8 cellular contexts compared by ENCODE assay signal in the genomic region with DNA sequence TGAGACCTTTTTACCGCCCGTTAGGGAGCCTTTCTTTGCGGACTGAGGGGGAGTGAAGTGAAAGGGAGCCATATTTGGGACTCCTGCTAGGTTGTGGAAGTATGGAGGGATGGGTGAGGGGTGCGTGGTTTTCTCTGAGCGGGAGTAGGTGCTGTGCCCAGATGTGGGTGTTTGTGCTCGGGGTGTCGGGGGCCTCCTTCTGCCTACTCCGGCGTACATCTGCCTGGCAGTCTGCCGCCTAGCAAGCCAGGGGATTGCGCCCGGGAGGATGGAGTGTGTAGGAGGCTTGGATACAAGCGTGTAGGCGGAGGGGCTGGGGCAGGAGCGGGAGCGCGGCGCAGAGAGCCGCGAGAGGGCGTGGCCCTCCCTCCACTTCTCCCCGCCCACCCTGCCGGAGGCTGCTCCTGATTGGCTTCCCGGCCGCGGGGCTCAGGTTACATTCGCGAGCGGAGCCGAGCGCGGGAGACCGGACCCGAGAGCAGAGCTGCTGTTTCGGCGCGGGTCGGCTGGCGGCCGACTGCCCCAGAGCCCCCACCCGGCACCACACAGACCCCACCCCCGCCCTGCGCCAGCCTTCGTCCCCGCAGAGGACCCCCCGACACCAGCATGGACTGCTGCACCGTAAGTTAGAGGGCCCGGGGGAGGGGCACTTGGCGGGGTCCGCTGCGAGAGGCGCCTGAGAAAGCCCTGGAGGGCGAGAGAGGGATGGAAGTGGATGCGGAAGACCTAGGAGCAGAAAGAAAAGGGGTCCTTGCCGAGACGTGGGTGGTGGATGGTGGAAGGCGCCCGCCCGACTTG. TPM values are rescaled to one million over a fixed set of nuclear protein-coding genes. Genes with fewer than 3 reads are reported as not detected.
A peak's percentile ranks its signal among the peaks of the same experiment; 100 is the strongest.
DNase-seq lines count a peak whose midpoint lies in the region; ATAC-seq, FAIRE-seq and TF ChIP-seq lines count a peak whose summit lies in the region.

A gene (plus strand): TSS at position 464 of the 798 bp plus-strand sequence. CDS start 143 bp downstream, at position 607.

- WGBS in prostate gland, result 2% methylated on average over 40 of the region's 59 CpGs

- peak; percentile 98 for FAIRE-seq in GM12891 (lab: Jason Lieb, UNC)

- H3K27ac ChIP-seq in left ventricle myocardium inferior (replicated peaks), result peak within 1 kb of the TSS; percentile 44
- no peak within 1 kb of the TSS for H3K27ac ChIP-seq in prostate gland
- H3K27ac ChIP-seq in upper lobe of right lung, result peak within 1 kb of the TSS; percentile 36

- ATAC-seq in HG02763 (IDR thresholded peaks at IDR 0.05; ENCODE audit: unreplicated experiment), result peak; percentile 98
- peak; percentile 97 for ATAC-seq in upper lobe of right lung

- DNase-seq in GM12891 (ENCODE audit: insufficient read length, low spot score) (peak; percentile 93), NCI-H128 (lab: John Stamatoyannopoulos, UW; ENCODE audit: unreplicated experiment) (peak; percentile 82), T follicular helper cell (ENCODE audit: low read depth) (peak; percentile 79), amniotic epithelial cell (ENCODE audit: low read depth) (peak; percentile 86), left ventricle myocardium inferior (peak; percentile 93), prostate gland (ENCODE audit: low spot score) (peak; percentile 90), upper lobe of right lung (peak; percentile 96)

- intact Hi-C loops in left ventricle myocardium inferior (cut with micrococcal nuclease), result no loop called here
- intact Hi-C loops in prostate gland (cut with DNase I), result no loop called here
- intact Hi-C loops in upper lobe of right lung (cut with DNase I), result no loop called here

- H3K36me3 ChIP-seq in left ventricle myocardium inferior, result no peaks in the 10 kb centered on the region
- no peaks in the 10 kb centered on the region for H3K36me3 ChIP-seq in prostate gland
- no peaks in the 10 kb centered on the region for H3K36me3 ChIP-seq in upper lobe of right lung

- H3K4me1 ChIP-seq in left ventricle myocardium inferior, result peaks cover 22% of the 10 kb centered on the region
- no peaks in the 10 kb centered on the region for H3K4me1 ChIP-seq in prostate gland (replicated peaks)
- H3K4me1 ChIP-seq in upper lobe of right lung, result peaks cover 12% of the 10 kb centered on the region

- peaks cover 73% of the 10 kb centered on the region for H3K27me3 ChIP-seq in left ventricle myocardium inferior (ENCODE audit: low read depth)
- H3K27me3 ChIP-seq in prostate gland (replicated peaks; ENCODE audit: insufficient read depth), result no peaks in the 10 kb centered on the region
- peaks cover 6% of the 10 kb centered on the region for H3K27me3 ChIP-seq in upper lobe of right lung

- no peak for TF ChIP-seq POLR2A in GM12891 (IDR thresholded peaks at IDR 0.05; ENCODE audit: low read depth, low read length)
- no peak for TF ChIP-seq POLR2A in prostate gland (IDR thresholded peaks at IDR 0.05)

- peak within 1 kb of the TSS; percentile 76 for H3K4me3 ChIP-seq in left ventricle myocardium inferior
- H3K4me3 ChIP-seq in prostate gland, result peak within 1 kb of the TSS; percentile 36 to 40
- H3K4me3 ChIP-seq in upper lobe of right lung, result peak within 1 kb of the TSS; percentile 64

- H3K9me3 ChIP-seq in left ventricle myocardium inferior (replicated peaks) (no peaks in the 10 kb centered on the region), prostate gland (no peaks in the 10 kb centered on the region), upper lobe of right lung (no peaks in the 10 kb centered on the region)

- no peak for TF ChIP-seq CTCF in left ventricle myocardium inferior (IDR thresholded peaks at IDR 0.05; ENCODE audit: borderline replicate concordance)
- TF ChIP-seq CTCF in prostate gland (IDR thresholded peaks at IDR 0.05), result peak in 1 of 4 experiments; percentile 7
- TF ChIP-seq CTCF in upper lobe of right lung (IDR thresholded peaks at IDR 0.05), result no peak

TF ChIP-seq in GM12891, 5 proteins besides CTCF, POLR2A, EP300 and RAD21:
- TF ChIP-seq TAF1 (IDR thresholded peaks at IDR 0.05; ENCODE audit: low read depth, low read length) (no peak), POU2F2 (IDR thresholded peaks at IDR 0.05; ENCODE audit: low read depth, low read length) (no peak), POLR2AphosphoS5 (IDR thresholded peaks at IDR 0.05; ENCODE audit: low read depth, low read length) (no peak), SPI1 (IDR thresholded peaks at IDR 0.05; ENCODE audit: low read depth, low read length) (0 out of 2 replicates have a peak, but pooled peaks have one; percentile 21), PAX5 (IDR thresholded peaks at IDR 0.05; ENCODE audit: insufficient read depth, low read length, severe bottlenecking) (no peak)

RNA-seq across cellular contexts. Expression of the gene that starts here (rescaled TPM):
- 1.4 TPM for polyA plus RNA-seq in GM12891 (2012; ENCODE audit: low read depth, missing spikeins)
- total RNA-seq in left ventricle myocardium inferior (5.0 TPM), prostate gland (1 to 10 TPM; 1.2 to 1.8 TPM), upper lobe of right lung (79.9 TPM)

Comparison
In these comparisons a context has a peak if more than half of its experiments do, and no peak if none do; other contexts are left out.
1. RNA of the gene that starts here (total RNA-seq): 79.9 TPM in upper lobe of right lung (single experiment); 5.0 TPM in left ventricle myocardium inferior (single experiment) and 1.2 to 1.8 TPM in prostate gland; every median in the first group is over 10 times any median in the second.
2. H3K27ac ChIP-seq: peak in left ventricle myocardium inferior (single experiment) and upper lobe of right lung (single experiment); none in prostate gland (0 of 2).
3. Peak in every context shown above with its lines, with median percentiles within 50 percentile points of each other: DNase-seq and H3K4me3 ChIP-seq.